8 cellular contexts compared by ENCODE assay signal in genomic region chr9:110257097-110257955, GRCh38. TPM values are rescaled to one million over a fixed set of nuclear protein-coding genes. Genes with fewer than 3 reads are reported as not detected.
A peak's percentile ranks its signal among the peaks of the same experiment; 100 is the strongest.
DNase-seq lines count a peak whose midpoint lies in the region; ATAC-seq and TF ChIP-seq lines count a peak whose summit lies in the region.

No MANE protein-coding gene starts in this region.

- H3K36me3 ChIP-seq in HUES48 (ENCODE audit: control insufficient read depth, insufficient read depth, low read length) (no peaks in the 10 kb centered on the region), parathyroid adenoma (ENCODE audit: control insufficient read depth, insufficient read depth, low read length) (no peaks in the 10 kb centered on the region)

- H3K9me3 Mint-ChIP-seq in activated T-helper 2 cell treated with anti-CD3 and anti-CD28 coated beads, Interferon-gamma antibody, Interleukin-2, Interleukin-4, amounts not matched to agents 10 μg/mL and 5 μg/mL and 100 μg/mL, durations not matched to agents 14 hours and 24 hours and 36 hours: no peaks in the 10 kb centered on the region

- H3K27ac ChIP-seq in HUES48 (ENCODE audit: low read depth, low read length) (peak overlapping the region; percentile 69), parathyroid adenoma (peak overlapping the region; percentile 62)

- H3K4me1 ChIP-seq in HUES48 (ENCODE audit: control insufficient read depth, insufficient read depth, low read length) (peaks cover 29% of the 10 kb centered on the region), parathyroid adenoma (peaks cover 3% of the 10 kb centered on the region)

- H3K4me3 ChIP-seq in HUES48 (ENCODE audit: low read depth, low read length): peak overlapping the region; percentile 94
- H3K4me3 ChIP-seq in parathyroid adenoma (ENCODE audit: low read depth, low read length): peak overlapping the region; percentile 79

- no peaks in the 10 kb centered on the region for H3K9me3 ChIP-seq in HUES48 (ENCODE audit: control insufficient read depth, insufficient read depth, low read length)
- H3K9me3 ChIP-seq in parathyroid adenoma (ENCODE audit: control insufficient read depth, low read length): no peaks in the 10 kb centered on the region

- peaks cover 46% of the 10 kb centered on the region for H3K4me1 Mint-ChIP-seq in activated T-helper 2 cell treated with anti-CD3 and anti-CD28 coated beads, Interferon-gamma antibody, Interleukin-2, Interleukin-4, amounts not matched to agents 10 μg/mL and 5 μg/mL and 100 μg/mL, durations not matched to agents 14 hours and 24 hours and 36 hours (ENCODE audit: low read depth)

- H3K27ac Mint-ChIP-seq in activated T-helper 2 cell treated with anti-CD3 and anti-CD28 coated beads, Interferon-gamma antibody, Interleukin-2, Interleukin-4, amounts not matched to agents 10 μg/mL and 5 μg/mL and 100 μg/mL, durations not matched to agents 14 hours and 24 hours and 36 hours: peak overlapping the region; percentile 99

- DNase-seq in stimulated activated CD4-positive, alpha-beta T cell treated with anti-CD3 and anti-CD28 coated beads, Interleukin-12 subunit alpha, Interleukin-12 subunit beta, amount 100 ng/mL, for 4 hours: peak; percentile 10
- DNase-seq in stimulated activated CD4-positive, alpha-beta T cell treated with anti-CD3 and anti-CD28 coated beads, Interleukin-2, amount 100 ng/mL, for 48 hours: no peak
- no peak for DNase-seq in activated T-helper 2 cell treated with anti-CD3 and anti-CD28 coated beads, Interferon-gamma antibody, Interleukin-2, Interleukin-4, amounts not matched to agents 10 μg/mL and 5 μg/mL and 100 μg/mL, durations not matched to agents 14 hours and 24 hours and 36 hours (ENCODE audit: low spot score)
- DNase-seq in Right ventricle myocardium superior (peak; percentile 64), NCI-H2081 (lab: John Stamatoyannopoulos, UW) (no peak), NCI-H1105 (lab: John Stamatoyannopoulos, UW) (no peak)

- H3K4me3 Mint-ChIP-seq in activated T-helper 2 cell treated with anti-CD3 and anti-CD28 coated beads, Interferon-gamma antibody, Interleukin-2, Interleukin-4, amounts not matched to agents 10 μg/mL and 5 μg/mL and 100 μg/mL, durations not matched to agents 14 hours and 24 hours and 36 hours (ENCODE audit: low read depth): peak overlapping the region; percentile 95

- H3K27me3 ChIP-seq in HUES48 (ENCODE audit: control insufficient read depth, insufficient read depth, low read length): no peaks in the 10 kb centered on the region
- H3K27me3 ChIP-seq in parathyroid adenoma (ENCODE audit: control insufficient read depth, insufficient read depth, low read length): no peaks in the 10 kb centered on the region

- H3K9ac ChIP-seq in HUES48 (ENCODE audit: low read depth, low read length) (peak overlapping the region; percentile 75), parathyroid adenoma (no peak overlapping the region)

- peaks cover 35% of the 10 kb centered on the region for H3K36me3 Mint-ChIP-seq in activated T-helper 2 cell treated with anti-CD3 and anti-CD28 coated beads, Interferon-gamma antibody, Interleukin-2, Interleukin-4, amounts not matched to agents 10 μg/mL and 5 μg/mL and 100 μg/mL, durations not matched to agents 14 hours and 24 hours and 36 hours (ENCODE audit: low read depth)

- peak; percentile 56 for ATAC-seq in Right ventricle myocardium superior (ENCODE audit: poor library complexity)

- peak overlapping the region; percentile 72 for H3K4me2 ChIP-seq in parathyroid adenoma (ENCODE audit: low read length)

- no peaks in the 10 kb centered on the region for H3K79me2 ChIP-seq in parathyroid adenoma

- peak overlapping the region; percentile 86 for H2AFZ ChIP-seq in parathyroid adenoma

- H3K27me3 Mint-ChIP-seq in activated T-helper 2 cell treated with anti-CD3 and anti-CD28 coated beads, Interferon-gamma antibody, Interleukin-2, Interleukin-4, amounts not matched to agents 10 μg/mL and 5 μg/mL and 100 μg/mL, durations not matched to agents 14 hours and 24 hours and 36 hours (ENCODE audit: low read depth): peaks cover 2% of the 10 kb centered on the region

- no peak for TF ChIP-seq CTCF in parathyroid adenoma (IDR thresholded peaks at IDR 0.05)

- intact Hi-C loops in activated T-helper 2 cell treated with anti-CD3 and anti-CD28 coated beads, Interferon-gamma antibody, Interleukin-2, Interleukin-4, amounts not matched to agents 10 μg/mL and 5 μg/mL and 100 μg/mL, durations not matched to agents 14 hours and 24 hours and 36 hours (cut with micrococcal nuclease): loop anchor here (1.0 to 10.0 kb wide), 9 partner anchors 110 to 1377 kb away; partner anchors contain the start of genes CTNNAL1, DNAJC25, ECPAS and TMEM245
- intact Hi-C loops in Right ventricle myocardium superior (cut with DNase I): no loop called here

RNA-seq across cellular contexts. Expression of gene TXN, which starts 1.0 kb away (rescaled TPM):
- 539 and 551 TPM in 2 replicates for total RNA-seq in activated T-helper 2 cell treated with anti-CD3 and anti-CD28 coated beads, Interferon-gamma antibody, Interleukin-2, Interleukin-4, amounts not matched to agents 10 μg/mL and 5 μg/mL and 100 μg/mL, durations not matched to agents 14 hours and 24 hours and 36 hours
- total RNA-seq in Right ventricle myocardium superior: 58.7 TPM

RNA-seq across cellular contexts. Expression of gene C9orf152, which starts 49.4 kb away (rescaled TPM):
- total RNA-seq in activated T-helper 2 cell treated with anti-CD3 and anti-CD28 coated beads, Interferon-gamma antibody, Interleukin-2, Interleukin-4, amounts not matched to agents 10 μg/mL and 5 μg/mL and 100 μg/mL, durations not matched to agents 14 hours and 24 hours and 36 hours: not detected in 2 replicates
- total RNA-seq in Right ventricle myocardium superior: not detected

Comparison
In these comparisons a context has a peak if more than half of its experiments do, and no peak if none do; other contexts are left out.
1. DNase-seq: peak in stimulated activated CD4-positive, alpha-beta T cell treated with anti-CD3 and anti-CD28 coated beads, Interleukin-12 subunit alpha, Interleukin-12 subunit beta, amount 100 ng/mL, for 4 hours (single experiment) and Right ventricle myocardium superior (single experiment); none in stimulated activated CD4-positive, alpha-beta T cell treated with anti-CD3 and anti-CD28 coated beads, Interleukin-2, amount 100 ng/mL, for 48 hours (0 of 2), activated T-helper 2 cell treated with anti-CD3 and anti-CD28 coated beads, Interferon-gamma antibody, Interleukin-2, Interleukin-4, amounts not matched to agents 10 μg/mL and 5 μg/mL and 100 μg/mL, durations not matched to agents 14 hours and 24 hours and 36 hours (single experiment), NCI-H2081 (0 of 2) and NCI-H1105 (single experiment).